21 cellular contexts compared by ENCODE assay signal in the genomic region with DNA sequence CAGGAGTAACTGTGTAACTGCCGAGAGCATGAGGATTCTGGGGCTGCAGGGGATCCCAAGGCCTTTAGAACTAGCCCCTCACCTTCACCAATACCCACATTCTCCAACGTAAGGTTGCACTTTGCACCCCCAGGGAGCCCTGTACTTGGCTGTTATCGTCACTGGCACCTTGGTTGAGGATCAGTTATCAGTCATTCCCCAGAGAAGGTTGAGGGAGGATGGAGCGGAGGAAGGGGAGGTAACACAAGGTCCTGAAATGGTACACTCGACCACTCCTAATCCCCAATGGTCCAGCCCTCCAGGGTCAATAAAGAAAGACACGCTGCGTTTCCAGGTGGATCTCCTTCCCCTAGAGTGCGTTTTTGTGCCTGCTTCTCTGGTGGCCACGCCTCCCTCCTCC. TPM values are rescaled to one million over a fixed set of nuclear protein-coding genes. Genes with fewer than 3 reads are reported as not detected.
DNase-seq lines count a peak whose midpoint lies in the region; ATAC-seq, FAIRE-seq and TF ChIP-seq lines count a peak whose summit lies in the region.
"Had no signal": no experiment of that assay in that cellular context is flagged by ENCODE, and none has a peak within 500 bp of the region (broad histone marks: within the 10 kb centered on the region; RNA-seq: fewer than 3 reads in every experiment).

No MANE protein-coding gene starts in this region.

- no peak overlapping the region for H3K23ac ChIP-seq in neuronal stem cell (ENCODE audit: low read depth, low read length, poor library complexity)

- H4K8ac ChIP-seq in neuronal stem cell (ENCODE audit: low read depth, low read length) = no peak overlapping the region

- H3K27me3 ChIP-seq in bronchial epithelial cell (ENCODE audit: control insufficient read depth, insufficient read depth, low read length) (no peaks in the 10 kb centered on the region), neuronal stem cell (ENCODE audit: control insufficient read depth in 3 of 3, insufficient read depth in 3 of 3, low read depth in 1 of 3, low read length in 3 of 3) (peaks cover 0 to 8% (median 0%) of the 10 kb centered on the region in 3 experiments)
- H3K27me3 ChIP-seq: BLaER1 had no signal

- H3K4ac ChIP-seq in neuronal stem cell (ENCODE audit: low read length) = no peak overlapping the region

- no peak overlapping the region for H2AFZ ChIP-seq in neuronal stem cell (ENCODE audit: low read length)
- H2AFZ ChIP-seq: GM23338 had no signal

- DNase-seq in activated CD4-positive, alpha-beta T cell treated with anti-CD3 and anti-CD28 coated beads, Interleukin-2, amount 10 ng/mL, durations not matched to agents 7 days and 5 days = no peak
- DNase-seq in activated CD4-positive, alpha-beta T cell treated with anti-CD3 and anti-CD28 coated beads for 1 hour = no peak
- DNase-seq in bronchial epithelial cell (ENCODE audit: low read depth) (no peak), neuronal stem cell (ENCODE audit: low spot score) (no peak), D721Med (ENCODE audit: insufficient read length, low spot score) (no peak), substantia nigra (lab: John Stamatoyannopoulos, UW) (no peak), mesothelial cell of epicardium (ENCODE audit: low spot score in 2 of 2, unreplicated experiment in 2 of 2) (no peak)
- DNase-seq: 8988T; Calu3; CD8-positive, alpha-beta T cell; HCEC 1CT; IMR-90 had no signal

- H3K27me3 Mint-ChIP-seq in activated CD4-positive, alpha-beta T cell treated with anti-CD3 and anti-CD28 coated beads, Interleukin-2, amount 10 ng/mL, durations not matched to agents 7 days and 5 days = no peaks in the 10 kb centered on the region
- H3K27me3 Mint-ChIP-seq in mesothelial cell of epicardium (ENCODE audit: low read depth) = no peaks in the 10 kb centered on the region

- H3K36me3 ChIP-seq in bronchial epithelial cell (ENCODE audit: control insufficient read depth, insufficient read depth, low read length) (no peaks in the 10 kb centered on the region), neuronal stem cell (replicated peaks in 1 of 2; ENCODE audit: control insufficient read depth in 2 of 2, insufficient read depth in 2 of 2, low read length in 2 of 2) (no peaks in the 10 kb centered on the region)
- H3K36me3 ChIP-seq: BLaER1 had no signal

- no peak overlapping the region for H3K9ac ChIP-seq in neuronal stem cell (ENCODE audit: low read depth, low read length, poor library complexity)
- H3K9ac ChIP-seq: BLaER1 had no signal

- H3K4me3 ChIP-seq in bronchial epithelial cell (ENCODE audit: low read depth, low read length) (no peak overlapping the region), neuronal stem cell (ENCODE audit: low read length in 2 of 2) (no peak overlapping the region)
- H3K4me3 ChIP-seq: BLaER1, GM23338 had no signal

- H2BK12ac ChIP-seq in neuronal stem cell (ENCODE audit: low read length) = no peak overlapping the region

- peaks cover 17% of the 10 kb centered on the region for H3K4me1 Mint-ChIP-seq in activated CD4-positive, alpha-beta T cell treated with anti-CD3 and anti-CD28 coated beads, Interleukin-2, amount 10 ng/mL, durations not matched to agents 7 days and 5 days
- H3K4me1 Mint-ChIP-seq in mesothelial cell of epicardium = peaks cover 14% of the 10 kb centered on the region

- peaks cover 0 to 5% of the 10 kb centered on the region in 2 donors for H3K9me3 ChIP-seq in neuronal stem cell (replicated peaks in 1 of 2; ENCODE audit: control insufficient read depth in 2 of 2, insufficient read depth in 1 of 2, low read depth in 1 of 2, low read length in 2 of 2)

- H3K27ac ChIP-seq in neuronal stem cell (replicated peaks; ENCODE audit: low read length) (no peak overlapping the region), substantia nigra (ENCODE audit: low read depth, low read length, poor library complexity, severe bottlenecking) (no peak overlapping the region)
- H3K27ac ChIP-seq: BLaER1, HL-60 had no signal

- CTCF ChIA-PET in activated CD4-positive, alpha-beta T cell treated with anti-CD3 and anti-CD28 coated beads, Interleukin-2, amount 10 ng/mL, durations not matched to agents 7 days and 5 days (lab: Charles Lee) = interaction anchor here (0.6 to 1.4 kb wide), 2 partner anchors 52 to 53 kb away, joined by 3 to 7 read pairs; no protein-coding TSS in a partner anchor

- H2BK5ac ChIP-seq in neuronal stem cell (ENCODE audit: low read length) = no peak overlapping the region

- FAIRE-seq in bronchial epithelial cell (lab: Jason Lieb, UNC) (peak; percentile 72), D721Med (lab: Jason Lieb, UNC) (no peak)
- FAIRE-seq: G401.6, GM12891, GM19239, H54 had no signal

- H3K9me3 Mint-ChIP-seq in activated CD4-positive, alpha-beta T cell treated with anti-CD3 and anti-CD28 coated beads, Interleukin-2, amount 10 ng/mL, durations not matched to agents 7 days and 5 days = no peaks in the 10 kb centered on the region
- H3K9me3 Mint-ChIP-seq in mesothelial cell of epicardium = no peaks in the 10 kb centered on the region
- H3K9me3 Mint-ChIP-seq: CD8-positive, alpha-beta T cell; GM23338 had no signal

- H3K79me1 ChIP-seq in neuronal stem cell (ENCODE audit: low read depth, low read length) = no peaks in the 10 kb centered on the region

- H4K91ac ChIP-seq in neuronal stem cell (ENCODE audit: low read depth, low read length, poor library complexity) = no peak overlapping the region

- WGBS in neuronal stem cell (ENCODE audit: extremely low coverage in 2 of 2, insufficient read length in 2 of 2, insufficient replicate concordance in 1 of 2), 2 donors = no CpG with 5 or more reads among the region's 9 CpGs

- H3K4me3 Mint-ChIP-seq in activated CD4-positive, alpha-beta T cell treated with anti-CD3 and anti-CD28 coated beads, Interleukin-2, amount 10 ng/mL, durations not matched to agents 7 days and 5 days = no peak overlapping the region
- H3K4me3 Mint-ChIP-seq in mesothelial cell of epicardium = no peak overlapping the region
- H3K4me3 Mint-ChIP-seq: CD8-positive, alpha-beta T cell; GM23338 had no signal

- H2BK120ac ChIP-seq in neuronal stem cell (ENCODE audit: low read depth, low read length) = no peak overlapping the region

- ATAC-seq in GM21619 (IDR thresholded peaks at IDR 0.05; ENCODE audit: unreplicated experiment) = no peak
- ATAC-seq: CD8-positive, alpha-beta T cell; GM23338 had no signal

- H3K14ac ChIP-seq in neuronal stem cell (ENCODE audit: low read length) = no peak overlapping the region

- POLR2A ChIA-PET in activated CD4-positive, alpha-beta T cell treated with anti-CD3 and anti-CD28 coated beads, Interleukin-2, amount 10 ng/mL, durations not matched to agents 7 days and 5 days (lab: Charles Lee) = no interaction called here

- peaks cover 9 to 18% of the 10 kb centered on the region in 2 donors for H3K4me1 ChIP-seq in neuronal stem cell (ENCODE audit: control insufficient read depth in 2 of 2, insufficient read depth in 1 of 2, low read depth in 1 of 2, low read length in 2 of 2)

- no peak overlapping the region for H3K4me2 ChIP-seq in neuronal stem cell (ENCODE audit: insufficient read depth, low read length, poor library complexity, severe bottlenecking)
- H3K4me2 ChIP-seq: BLaER1, GM23338 had no signal

- TF ChIP-seq CTCF in bronchial epithelial cell (IDR thresholded peaks at IDR 0.05; ENCODE audit: insufficient read depth, low read length, severe bottlenecking) = no peak
- no peak for TF ChIP-seq CTCF in D721Med (IDR thresholded peaks at IDR 0.05; ENCODE audit: insufficient read depth, missing control alignments)
- TF ChIP-seq CTCF in mesothelial cell of epicardium (IDR thresholded peaks at IDR 0.05; ENCODE audit: unreplicated experiment) = no peak

- H3K18ac ChIP-seq in neuronal stem cell (ENCODE audit: low read length) = no peak overlapping the region

- peak overlapping the region; percentile 6 for H2AK5ac ChIP-seq in neuronal stem cell (ENCODE audit: low read depth, low read length)

- no peaks in the 10 kb centered on the region for H3K36me3 Mint-ChIP-seq in activated CD4-positive, alpha-beta T cell treated with anti-CD3 and anti-CD28 coated beads, Interleukin-2, amount 10 ng/mL, durations not matched to agents 7 days and 5 days (ENCODE audit: low read depth)
- no peaks in the 10 kb centered on the region for H3K36me3 Mint-ChIP-seq in mesothelial cell of epicardium
- H3K36me3 Mint-ChIP-seq: CD8-positive, alpha-beta T cell had no signal

- no peak overlapping the region for H2BK15ac ChIP-seq in neuronal stem cell (ENCODE audit: low read length)

- H3K27ac Mint-ChIP-seq in activated CD4-positive, alpha-beta T cell treated with anti-CD3 and anti-CD28 coated beads, Interleukin-2, amount 10 ng/mL, durations not matched to agents 7 days and 5 days = peak overlapping the region; percentile 36
- no peak overlapping the region for H3K27ac Mint-ChIP-seq in mesothelial cell of epicardium
- H3K27ac Mint-ChIP-seq: CD8-positive, alpha-beta T cell; GM23338 had no signal

RNA-seq across cellular contexts. Expression of gene SPDEF, which starts 1.1 kb away (rescaled TPM):
- total RNA-seq in activated CD4-positive, alpha-beta T cell treated with anti-CD3 and anti-CD28 coated beads, Interleukin-2, amount 10 ng/mL, durations not matched to agents 7 days and 5 days = not detected
- total RNA-seq in bronchial epithelial cell = 2.4 and 5.0 TPM in 2 replicates
- polyA plus RNA-seq in neuronal stem cell (2013, experiment 1 of 2) = 0.18 TPM
- 0.18 TPM for polyA plus RNA-seq in neuronal stem cell (2013, experiment 2 of 2)
- 0.34 to 0.50 TPM (median 0.40 TPM) in 3 replicates for total RNA-seq in mesothelial cell of epicardium
- total RNA-seq: A673, IMR-90 had no signal
- polyA plus RNA-seq: GM23338 had no signal
